ENCODE assay signal across 10 cellular contexts in genomic region chr6:30829639-30830250, GRCh38. TPM values are rescaled to one million over a fixed set of nuclear protein-coding genes. Genes with fewer than 3 reads are reported as not detected.
A peak's percentile ranks its signal among the peaks of the same experiment; 100 is the strongest.
DNase-seq lines count a peak whose midpoint lies in the region; ATAC-seq and TF ChIP-seq lines count a peak whose summit lies in the region.
"Had no signal": no experiment of that assay in that cellular context is flagged by ENCODE, and none has a peak within 500 bp of the region (broad histone marks: within the 10 kb centered on the region; RNA-seq: fewer than 3 reads in every experiment).

No MANE protein-coding gene starts in this region.

- peaks cover 74% of the 10 kb centered on the region for H3K4me1 Mint-ChIP-seq in CD4-positive, alpha-beta T cell (ENCODE audit: low read depth)

- H3K36me3 Mint-ChIP-seq in CD4-positive, alpha-beta T cell (ENCODE audit: low read depth) = peaks cover 17% of the 10 kb centered on the region

- no peak for DNase-seq in CD4-positive, alpha-beta T cell
- DNase-seq in M059J (ENCODE audit: low read depth) (peak; percentile 40), cerebellar cortex (ENCODE audit: low spot score) (peak; percentile 53), MM.1S (no peak), OCI-M1 (lab: John Stamatoyannopoulos, UW) (no peak)
- DNase-seq: amygdala, Calu3 had no signal

- no peaks in the 10 kb centered on the region for H3K9me3 ChIP-seq in CD4-positive, alpha-beta T cell (ENCODE audit: control insufficient read depth, low read length)
- H3K9me3 ChIP-seq in parathyroid adenoma (ENCODE audit: control insufficient read depth, low read length) (no peaks in the 10 kb centered on the region), MM.1S (replicated peaks; ENCODE audit: insufficient read depth, low read length) (no peaks in the 10 kb centered on the region)

- no peak overlapping the region for H3K4me2 ChIP-seq in parathyroid adenoma (ENCODE audit: low read length)
- H3K4me2 ChIP-seq in MM.1S (ENCODE audit: low read depth, low read length) = no peak overlapping the region

- H3K9me2 ChIP-seq in MM.1S (replicated peaks; ENCODE audit: insufficient read depth, low read length) = no peaks in the 10 kb centered on the region

- H3K27ac Mint-ChIP-seq in CD4-positive, alpha-beta T cell = peak overlapping the region; percentile 91

- H3K79me2 ChIP-seq in parathyroid adenoma (no peaks in the 10 kb centered on the region), MM.1S (ENCODE audit: low read length) (no peaks in the 10 kb centered on the region)

- no peak for TF ChIP-seq CTCF in CD4-positive, alpha-beta T cell (IDR thresholded peaks at IDR 0.05)
- no peak for TF ChIP-seq CTCF in parathyroid adenoma (IDR thresholded peaks at IDR 0.05)
- no peak for TF ChIP-seq CTCF in MM.1S (IDR thresholded peaks at IDR 0.05; ENCODE audit: low read length)

- H3K27me3 Mint-ChIP-seq in CD4-positive, alpha-beta T cell = no peaks in the 10 kb centered on the region

- no peaks in the 10 kb centered on the region for H4K20me1 ChIP-seq in MM.1S (ENCODE audit: insufficient read depth, low read length)

- H3K9ac ChIP-seq in parathyroid adenoma = no peak overlapping the region
- no peak overlapping the region for H3K9ac ChIP-seq in MM.1S (ENCODE audit: low read length)

- H3K4me3 Mint-ChIP-seq in CD4-positive, alpha-beta T cell = peak overlapping the region; percentile 92

- H3K9me3 Mint-ChIP-seq in CD4-positive, alpha-beta T cell = no peaks in the 10 kb centered on the region

- H3K27me3 ChIP-seq in CD4-positive, alpha-beta T cell (ENCODE audit: control insufficient read depth, insufficient read depth, low read length) = no peaks in the 10 kb centered on the region
- H3K27me3 ChIP-seq in parathyroid adenoma (ENCODE audit: control insufficient read depth, insufficient read depth, low read length) = no peaks in the 10 kb centered on the region
- 0 out of 2 replicates have a peak, but pooled peaks cover 10% of the 10 kb centered on the region for H3K27me3 ChIP-seq in MM.1S (replicated peaks; ENCODE audit: insufficient read depth, low read length)

- H3K27ac ChIP-seq in CD4-positive, alpha-beta T cell (ENCODE audit: low read depth, low read length) = peak overlapping the region; percentile 84
- H3K27ac ChIP-seq in parathyroid adenoma = no peak overlapping the region
- H3K27ac ChIP-seq in MM.1S (ENCODE audit: low read length) = no peak overlapping the region

- CTCF ChIA-PET in CD4-positive, alpha-beta T cell (lab: Charles Lee) = interaction anchor here (0.8 to 2.7 kb wide), 9 partner anchors 10 to 257 kb away, joined by 3 to 17 read pairs (median 5); partner anchors contain the start of gene IER3

- no peak overlapping the region for H3K4me3 ChIP-seq in parathyroid adenoma (ENCODE audit: low read depth, low read length)
- H3K4me3 ChIP-seq in MM.1S (ENCODE audit: low read length) = no peak overlapping the region

- peak; percentile 26 for ATAC-seq in CD4-positive, alpha-beta T cell (ENCODE audit: poor library complexity)
- no peak for ATAC-seq in HG03139 (IDR thresholded peaks at IDR 0.05; ENCODE audit: unreplicated experiment)
- no peak for ATAC-seq in HG02610 (IDR thresholded peaks at IDR 0.05; ENCODE audit: unreplicated experiment)

- intact Hi-C loops in CD4-positive, alpha-beta T cell (cut with DNase I, micrococcal nuclease) = loop anchor here (2.0 to 5.0 kb wide), 4 partner anchors 85 to 257 kb away; partner anchors contain the start of genes IER3 (in 2 of the 2) and FLOT1 (in 1 of the 2)

- no peaks in the 10 kb centered on the region for H3K36me3 ChIP-seq in parathyroid adenoma (ENCODE audit: control insufficient read depth, insufficient read depth, low read length)
- H3K36me3 ChIP-seq in MM.1S (replicated peaks; ENCODE audit: insufficient read depth, low read length) = no peaks in the 10 kb centered on the region

- peak overlapping the region; percentile 73 for H2AFZ ChIP-seq in parathyroid adenoma
- no peak overlapping the region for H2AFZ ChIP-seq in MM.1S (ENCODE audit: low read length)

- POLR2A ChIA-PET in CD4-positive, alpha-beta T cell (lab: Charles Lee) = interaction anchor here (0.7 to 3.5 kb wide), 13 partner anchors 9 to 263 kb away, joined by 3 to 13 read pairs (median 4); partner anchors contain the start of genes DDR1, GTF2H4 and VARS2

- H3F3A ChIP-seq in MM.1S (ENCODE audit: insufficient read depth, low read length) = no peaks in the 10 kb centered on the region

- H3K4me1 ChIP-seq in parathyroid adenoma (peaks cover 16% of the 10 kb centered on the region), MM.1S (ENCODE audit: low read length) (no peaks in the 10 kb centered on the region)

RNA-seq across cellular contexts. Expression of gene DDR1, which starts 54.6 kb away (rescaled TPM):
- 1 to 10 TPM; 6.5 to 6.6 TPM for total RNA-seq in CD4-positive, alpha-beta T cell
- total RNA-seq in M059J (2014; rRNA removed; shearing (Covaris generic)) = 33.9 and 73.5 TPM in 2 replicates

Comparison
In these comparisons a context has a peak if more than half of its experiments do, and no peak if none do; other contexts are left out.
1. DNase-seq: peak in M059J (single experiment) and cerebellar cortex (single experiment); none in CD4-positive, alpha-beta T cell (0 of 10), MM.1S (single experiment) and OCI-M1 (single experiment).